8 cellular contexts compared by ENCODE assay signal in genomic region chr11:74170694-74171629, GRCh38.
A peak's percentile ranks its signal among the peaks of the same experiment; 100 is the strongest.
DNase-seq lines count a peak whose midpoint lies in the region; ATAC-seq and FAIRE-seq lines count a peak whose summit lies in the region.

TSS of gene C2CD3 (minus strand) at chr11:74171002. CDS start at chr11:74170792, 210 bp downstream.
A gene with protein sequence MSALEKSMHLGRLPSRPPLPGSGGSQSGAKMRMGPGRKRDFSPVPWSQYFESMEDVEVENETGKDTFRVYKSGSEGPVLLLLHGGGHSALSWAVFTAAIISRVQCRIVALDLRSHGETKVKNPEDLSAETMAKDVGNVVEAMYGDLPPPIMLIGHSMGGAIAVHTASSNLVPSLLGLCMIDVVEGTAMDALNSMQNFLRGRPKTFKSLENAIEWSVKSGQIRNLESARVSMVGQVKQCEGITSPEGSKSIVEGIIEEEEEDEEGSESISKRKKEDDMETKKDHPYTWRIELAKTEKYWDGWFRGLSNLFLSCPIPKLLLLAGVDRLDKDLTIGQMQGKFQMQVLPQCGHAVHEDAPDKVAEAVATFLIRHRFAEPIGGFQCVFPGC (plus strand): TSS chr11:74171289. CDS start chr11:74171422, 133 bp downstream.

- H3K9me3 ChIP-seq in BLaER1 treated with 17β-estradiol and CSF1 and Interleukin-3, amounts not matched to agents 10 nM and 100 nM (replicated peaks in 1 of 11): no peaks in the 10 kb centered on the region

- peaks cover 0 to 33% (median 0%) of the 10 kb centered on the region in 11 experiments; a peak in 5 of 22 replicates for H4K20me1 ChIP-seq in BLaER1 treated with 17β-estradiol and CSF1 and Interleukin-3, amounts not matched to agents 10 nM and 100 nM

- H3K36me3 ChIP-seq in BLaER1 treated with 17β-estradiol and CSF1 and Interleukin-3, amounts not matched to agents 10 nM and 100 nM: peaks cover 23 to 55% (median 40%) of the 10 kb centered on the region in 11 experiments

- peak; percentile 97 for DNase-seq in NCI-H524 treated with DMSO at 0.1 percent for 48 hours (lab: John Stamatoyannopoulos, UW)
- peak; percentile 96 for DNase-seq in activated CD4-positive, alpha-beta T cell treated with anti-CD3 and anti-CD28 coated beads for 4 hours
- peak; percentile 100 for DNase-seq in kidney tubule cell (ENCODE audit: low spot score)
- peak; percentile 82 to 95 (median 92) for DNase-seq in stimulated activated CD4-positive, alpha-beta T cell treated with anti-CD3 and anti-CD28 coated beads, Interleukin-1b, Interleukin-23, amount 100 ng/mL, for 24 hours (ENCODE audit: low read depth in 4 of 4, low spot score in 1 of 4)

- H3K27me3 ChIP-seq in BLaER1 treated with 17β-estradiol and CSF1 and Interleukin-3, amounts not matched to agents 10 nM and 100 nM: no peaks in the 10 kb centered on the region

- peak within 1 kb of the TSS; percentile 62 to 88 (median 79) for H3K27ac ChIP-seq in BLaER1 treated with 17β-estradiol and CSF1 and Interleukin-3, amounts not matched to agents 10 nM and 100 nM

- H3K4me3 ChIP-seq in BLaER1 treated with 17β-estradiol and CSF1 and Interleukin-3, amounts not matched to agents 10 nM and 100 nM: peak within 1 kb of the TSS; percentile 77 to 95 (median 90)

- peaks cover 22 to 49% (median 37%) of the 10 kb centered on the region in 10 experiments for H3K4me1 ChIP-seq in BLaER1 treated with 17β-estradiol and CSF1 and Interleukin-3, amounts not matched to agents 10 nM and 100 nM

- peak within 1 kb of the TSS; percentile 90 to 100 (median 96) for H3K4me2 ChIP-seq in BLaER1 treated with 17β-estradiol and CSF1 and Interleukin-3, amounts not matched to agents 10 nM and 100 nM

- H3K9ac ChIP-seq in BLaER1 treated with 17β-estradiol and CSF1 and Interleukin-3, amounts not matched to agents 10 nM and 100 nM: peak within 1 kb of the TSS; percentile 77 to 90 (median 86)

- ATAC-seq in GM19324 (IDR thresholded peaks at IDR 0.05; ENCODE audit: low FRiP score, unreplicated experiment): peak; percentile 96
- peak; percentile 96 for ATAC-seq in HG03460 (IDR thresholded peaks at IDR 0.05; ENCODE audit: unreplicated experiment)

- FAIRE-seq in colon (lab: Jason Lieb, UNC): peak; percentile 55

Comparison
In these comparisons a context has a peak if more than half of its experiments do, and no peak if none do; other contexts are left out.
1. Peak in every context shown above with its lines: DNase-seq, ATAC-seq, H3K4me3 ChIP-seq and H3K27ac ChIP-seq.